Comparison of ENCODE assay signal across 7 cellular contexts in the genomic region with DNA sequence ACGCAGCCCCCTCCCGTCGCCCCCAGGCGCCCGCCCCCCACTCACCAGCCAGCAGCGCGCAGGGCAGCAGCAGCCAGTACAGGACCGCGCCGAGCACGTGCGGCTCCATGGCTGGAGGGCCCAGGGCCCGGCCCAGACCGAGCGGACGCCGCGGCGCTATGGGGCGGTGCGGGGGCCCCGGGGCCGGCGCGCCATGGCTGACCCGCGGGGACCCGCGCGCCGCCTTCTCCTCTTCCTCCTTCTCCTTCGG. TPM values are rescaled to one million over a fixed set of nuclear protein-coding genes. Genes with fewer than 3 reads are reported as not detected.
DNase-seq lines count a peak whose midpoint lies in the region; ATAC-seq, FAIRE-seq and TF ChIP-seq lines count a peak whose summit lies in the region.

No MANE protein-coding gene starts in this region.

- peaks cover 5% of the 10 kb centered on the region for H3K9me1 ChIP-seq in K562 (ENCODE audit: control insufficient read depth, insufficient read depth, low read length)

- in situ Hi-C loops in K562 (cut with MboI) (no loop called here), HepG2 (cut with HindIII; ENCODE audit: extremely low pct_ligation_motif_present, low pct_unique_long_range_greater_than_20kb) (no loop called here)

- H3K4me1 ChIP-seq in K562 (replicated peaks in 1 of 2; ENCODE audit: control insufficient read depth in 2 of 2, insufficient read depth in 2 of 2, low read length in 2 of 2) (peaks cover 33 to 70% of the 10 kb centered on the region in 2 experiments), HepG2 (ENCODE audit: insufficient read depth, low read length) (peaks cover 76% of the 10 kb centered on the region), tibial artery (peaks cover 3 to 50% (median 39%) of the 10 kb centered on the region in 4 donors)

- TF ChIP-seq RAD21 in K562 (CRISPR knock-in tag; conservative IDR thresholded peaks at IDR 0.05 in 1 of 2, IDR thresholded peaks at IDR 0.05 in 1 of 2) = no peak
- TF ChIP-seq RAD21 in HepG2 (CRISPR knock-in tag; IDR thresholded peaks at IDR 0.05) = no peak; the same call in 1 of the 2 replicates

- ATAC-seq in HG03354 (IDR thresholded peaks at IDR 0.05; ENCODE audit: poor library complexity, severe bottlenecking, unreplicated experiment) (peak; percentile 29), K562 (peak; percentile 16), HepG2 (peak; percentile 39), GM19397 (IDR thresholded peaks at IDR 0.05; ENCODE audit: unreplicated experiment) (no peak)

- FAIRE-seq in K562 (lab: Jason Lieb, UNC) = no peak
- no peak for FAIRE-seq in HepG2 (lab: Jason Lieb, UNC)

- peaks cover 26% of the 10 kb centered on the region; the same call in 1 of the 2 replicates for H4K20me1 ChIP-seq in K562 (replicated peaks; ENCODE audit: control insufficient read depth, insufficient read depth, low read length)
- H4K20me1 ChIP-seq in HepG2 (ENCODE audit: insufficient read depth, low read length) = peaks cover 28% of the 10 kb centered on the region

- BruUV-seq in K562 (replicated peaks; lab: Mats Ljungman, UMichigan) (no TSS peak), HepG2 (replicated peaks; lab: Mats Ljungman, UMichigan) (no TSS peak)

- H3K27ac ChIP-seq in K562 (ENCODE audit: extremely low read depth, low read depth, low read length) = peak overlapping the region; percentile 93
- peak overlapping the region; percentile 70 for H3K27ac ChIP-seq in HepG2 (ENCODE audit: extremely low read length, insufficient read depth, low read length)
- peak overlapping the region; percentile 87 to 90 for H3K27ac ChIP-seq in tibial artery

- no peak overlapping the region for H2AFZ ChIP-seq in K562 (ENCODE audit: low read depth, low read length)
- no peak overlapping the region for H2AFZ ChIP-seq in HepG2 (ENCODE audit: low read length)

- intact Hi-C loops in K562 (cut with micrococcal nuclease) (loop anchor here (2.0 kb wide), 2 partner anchors 14 to 48 kb away; no protein-coding TSS in a partner anchor), HepG2 (cut with micrococcal nuclease; ENCODE audit: unreplicated experiment) (loop anchor here (1.0 to 2.0 kb wide), 2 partner anchors 13 to 14 kb away; no protein-coding TSS in a partner anchor), tibial artery (cut with DNase I; ENCODE audit: low total_unique reads) (loop anchor here (2.0 to 10.0 kb wide), 2 partner anchors 48 to 340 kb away; no protein-coding TSS in a partner anchor)

- no peak for DNase-seq in K562 (ENCODE audit: extremely low read depth in 1 of 4, low spot score in 3 of 4)
- DNase-seq in HepG2 (ENCODE audit: low spot score) = no peak
- no peak for DNase-seq in tibial artery
- no peak for DNase-seq in NCI-H1105 (lab: John Stamatoyannopoulos, UW)
- no peak for DNase-seq in stimulated activated CD4-positive, alpha-beta T cell treated with anti-CD3 and anti-CD28 coated beads, Interleukin-4, amount 100 ng/mL, for 4 hours

- 1% methylated on average over 13 of the region's 32 CpGs for WGBS in K562 (ENCODE audit: insufficient coverage, low coverage, missing lambda C conversion rate)
- no CpG with 5 or more reads among the region's 32 CpGs for WGBS in HepG2 (ENCODE audit: low lambda C conversion rate)

- no peaks in the 10 kb centered on the region for H3K27me3 ChIP-seq in K562 (ENCODE audit: control insufficient read depth in 2 of 2, insufficient read depth in 2 of 2, low read length in 2 of 2)
- no peaks in the 10 kb centered on the region; a peak in 1 of 5 replicates for H3K27me3 ChIP-seq in HepG2 (ENCODE audit: control insufficient read depth in 1 of 2, insufficient read depth in 2 of 2, low read length in 2 of 2)
- no peaks in the 10 kb centered on the region for H3K27me3 ChIP-seq in tibial artery

- CTCF ChIA-PET in K562 (lab: Yijun Ruan, JAX; ENCODE audit: low intra/inter-chr PET ratio) (interaction anchor here (0.6 to 3.3 kb wide), 6 partner anchors 29 to 223 kb away, joined by 3 to 51 read pairs (median 6); no protein-coding TSS in a partner anchor), HepG2 (lab: Yijun Ruan, JAX; ENCODE audit: low intra/inter-chr PET ratio, low total read pairs) (interaction anchor here (0.7 to 2.9 kb wide), 7 partner anchors 21 to 47 kb away, joined by 3 to 10 read pairs (median 5); a partner anchor contains a TSS)

- TF ChIP-seq POLR2A in K562 (conservative IDR thresholded peaks at IDR 0.05) = no peak
- TF ChIP-seq POLR2A in HepG2 (IDR thresholded peaks at IDR 0.05; ENCODE audit: insufficient read depth in 1 of 2, low read depth in 2 of 2, low read length in 2 of 2) = no peak

- TF ChIP-seq EP300 in K562 (IDR thresholded peaks at IDR 0.05; ENCODE audit: low read length) (no peak), HepG2 (IDR thresholded peaks at IDR 0.05; ENCODE audit: low read depth in 2 of 2, low read length in 2 of 2) (no peak), HepG2 (CRISPR knock-in tag; IDR thresholded peaks at IDR 0.05; ENCODE audit: borderline replicate concordance) (no peak)

- H3K4me3 ChIP-seq in K562 = peak overlapping the region; percentile 70
- H3K4me3 ChIP-seq in HepG2 (replicated peaks in 1 of 3; ENCODE audit: insufficient read depth in 1 of 3, low read depth in 2 of 3, low read length in 3 of 3) = peak overlapping the region; percentile 73 to 87 (median 85)
- peak overlapping the region; percentile 76 to 96 for H3K4me3 ChIP-seq in tibial artery

- H3K4me2 ChIP-seq in K562 (ENCODE audit: insufficient read depth, low read length) (peak overlapping the region; percentile 78; the same call in 1 of the 2 replicates), HepG2 (ENCODE audit: low read depth, low read length) (peak overlapping the region; percentile 97)

- H3K9me3 ChIP-seq in K562 (replicated peaks; ENCODE audit: control insufficient read depth, insufficient read depth, low read depth, low read length) = no peaks in the 10 kb centered on the region
- no peaks in the 10 kb centered on the region for H3K9me3 ChIP-seq in HepG2 (ENCODE audit: low read length)
- H3K9me3 ChIP-seq in tibial artery = no peaks in the 10 kb centered on the region

- POLR2A ChIA-PET in K562 (lab: Yijun Ruan, JAX) = interaction anchor here (0.6 to 7.0 kb wide), 19 partner anchors 8 to 723 kb away, joined by 3 to 124 read pairs (median 4); a partner anchor contains a TSS
- POLR2A ChIA-PET in HepG2 (lab: Yijun Ruan, JAX) = interaction anchor here (0.6 to 5.4 kb wide), 16 partner anchors 9 to 415 kb away, joined by 3 to 36 read pairs (median 4); a partner anchor contains a TSS

- peaks cover 59% of the 10 kb centered on the region for H3K79me2 ChIP-seq in K562 (ENCODE audit: control insufficient read depth, insufficient read depth, low read length)
- H3K79me2 ChIP-seq in HepG2 (ENCODE audit: insufficient read depth, low read length) = peaks cover 46% of the 10 kb centered on the region

- H3K36me3 ChIP-seq in K562 (ENCODE audit: control insufficient read depth, insufficient read depth, low read length) (peaks cover 19% of the 10 kb centered on the region), HepG2 (replicated peaks in 1 of 2; ENCODE audit: control insufficient read depth in 1 of 2, insufficient read depth in 2 of 2, low read length in 2 of 2) (0 out of 5 replicates have a peak, but pooled peaks cover 0 to under 1% of the 10 kb centered on the region in 2 experiments), tibial artery (no peaks in the 10 kb centered on the region)

- TF ChIP-seq CTCF in K562 (IDR thresholded peaks at IDR 0.05 in 2 of 3, conservative IDR thresholded peaks at IDR 0.05 in 1 of 3; ENCODE audit: insufficient read depth in 2 of 3, low read depth in 1 of 3, low read length in 3 of 3) = peak in 1 of 3 experiments; percentile 2; a peak in 1 of 6 replicates
- no peak for TF ChIP-seq CTCF in HepG2 (CRISPR knock-in tag; IDR thresholded peaks at IDR 0.05)
- TF ChIP-seq CTCF in tibial artery (IDR thresholded peaks at IDR 0.05) = no peak

- H3K9ac ChIP-seq in K562 (ENCODE audit: insufficient read depth in 1 of 2, low read depth in 2 of 2, low read length in 2 of 2) (peak overlapping the region; percentile 90 to 99; a peak in 3 of 4 replicates), HepG2 (ENCODE audit: insufficient read depth, low read depth, low read length) (peak overlapping the region; percentile 82)

RNA-seq across cellular contexts. Expression of a gene that starts 0.2 kb away (rescaled TPM):
- total RNA-seq in K562 (2011; cell fraction: chromatin; rRNA removed; ENCODE audit: low replicate concordance) = 759 and 2,233 TPM in 2 replicates
- 1,565 and 1,591 TPM in 2 replicates for total RNA-seq in K562 (2011; cell fraction: nucleolus; rRNA removed)
- 1,027 and 1,219 TPM in 2 replicates for total RNA-seq in K562 (2011; cell fraction: nucleoplasm; rRNA removed)
- total RNA-seq in K562 (2014; rRNA removed) (213 and 305 TPM in 2 replicates), K562 (2014; rRNA removed; fragmentation: Illumina TruSeq; extraction: Trizol) (44.5 and 45.2 TPM in 2 replicates), K562 (2015; rRNA removed; fragmentation: Illumina TruSeq; extraction: Trizol) (97.9 and 113 TPM in 2 replicates), K562 (2021) (354 and 432 TPM in 2 replicates), HepG2 (2016; rRNA removed; fragmentation: Illumina TruSeq; extraction: Trizol) (32.5 and 85.0 TPM in 2 replicates)
- polyA plus RNA-seq in K562 (2011; rRNA removed) (131 and 170 TPM in 2 replicates), K562 (2014; fragmentation: Illumina TruSeq; extraction: Trizol) (146 and 201 TPM in 2 replicates), K562 (2014; fragmentation: Nextera tagmentation; extraction: Ambion mirVana) (1 to 10 TPM; 3.6 to 9.6 TPM), K562 (2014; rRNA removed) (319 and 383 TPM in 2 replicates), HepG2 (2011; rRNA removed) (67.9 and 93.5 TPM in 2 replicates)
- 143 and 281 TPM in 2 replicates for polyA plus RNA-seq in K562 (2011; cell fraction: cytosol; rRNA removed)
- 1,334 and 2,777 TPM in 2 replicates for polyA plus RNA-seq in K562 (2011; cell fraction: nucleus; rRNA removed)
- polyA plus RNA-seq in K562 (2012) = 266 and 440 TPM in 2 replicates
- polyA minus RNA-seq in K562 (2011; rRNA and poly(A)+ RNA removed) = 56.6 and 97.2 TPM in 2 replicates
- 155 and 200 TPM in 2 replicates for polyA minus RNA-seq in K562 (2011; cell fraction: cytosol; rRNA and poly(A)+ RNA removed)
- polyA minus RNA-seq in K562 (2011; cell fraction: nucleus; rRNA and poly(A)+ RNA removed) = 321 and 450 TPM in 2 replicates
- 42.1 and 42.4 TPM in 2 replicates for total RNA-seq in HepG2 (2016; cell fraction: cytosol; rRNA removed; fragmentation: Illumina TruSeq; extraction: Trizol; ENCODE audit: low read depth)
- total RNA-seq in HepG2 (2016; cell fraction: insoluble cytoplasmic fraction; rRNA removed; fragmentation: Illumina TruSeq; extraction: Trizol) = 27.7 and 89.8 TPM in 2 replicates
- 37.0 TPM in 2 replicates for total RNA-seq in HepG2 (2016; cell fraction: membrane; rRNA removed; fragmentation: Illumina TruSeq; extraction: Trizol)
- total RNA-seq in HepG2 (2016; cell fraction: nucleus; rRNA removed; fragmentation: Illumina TruSeq; extraction: Trizol) = 117 and 146 TPM in 2 replicates
- 42.8 and 69.2 TPM in 2 replicates for polyA plus RNA-seq in HepG2 (2011; cell fraction: cytosol; rRNA removed)
- polyA plus RNA-seq in HepG2 (2011; cell fraction: nucleus; rRNA removed) = 643 and 860 TPM in 2 replicates
- 52.4 and 78.3 TPM in 2 replicates for polyA plus RNA-seq in HepG2 (2012)
- polyA plus RNA-seq in HepG2 (2016; cell fraction: cytosol; fragmentation: Illumina TruSeq; extraction: Trizol; ENCODE audit: low read depth) = 12.7 and 13.6 TPM in 2 replicates
- polyA plus RNA-seq in HepG2 (2016; cell fraction: insoluble cytoplasmic fraction; fragmentation: Illumina TruSeq; extraction: Trizol; ENCODE audit: low read depth) = 33.4 and 36.7 TPM in 2 replicates
- 20.6 and 22.7 TPM in 2 replicates for polyA plus RNA-seq in HepG2 (2016; cell fraction: membrane; fragmentation: Illumina TruSeq; extraction: Trizol; ENCODE audit: low read depth)
- 296 and 336 TPM in 2 replicates for polyA plus RNA-seq in HepG2 (2016; cell fraction: nucleus; fragmentation: Illumina TruSeq; extraction: Trizol; ENCODE audit: insufficient read depth, low read depth)
- 101 and 184 TPM in 2 replicates for polyA minus RNA-seq in HepG2 (2011; rRNA and poly(A)+ RNA removed; ENCODE audit: low replicate concordance)
- polyA minus RNA-seq in HepG2 (2011; cell fraction: cytosol; rRNA and poly(A)+ RNA removed) = 44.8 and 52.9 TPM in 2 replicates
- 89.5 and 109 TPM in 2 replicates for polyA minus RNA-seq in HepG2 (2011; cell fraction: nucleus; rRNA and poly(A)+ RNA removed)

RNA-seq across cellular contexts. Expression of a gene that starts 18.8 kb away (rescaled TPM):
- total RNA-seq in K562 (2011; cell fraction: chromatin; rRNA removed; ENCODE audit: low replicate concordance) = 14.1 and 55.6 TPM in 2 replicates
- 67.5 and 87.8 TPM in 2 replicates for total RNA-seq in K562 (2011; cell fraction: nucleolus; rRNA removed)
- total RNA-seq in K562 (2011; cell fraction: nucleoplasm; rRNA removed) = 29.4 and 38.8 TPM in 2 replicates
- total RNA-seq in K562 (2014; rRNA removed) = 114 and 119 TPM in 2 replicates
- 3.4 and 4.4 TPM in 2 replicates for total RNA-seq in K562 (2014; rRNA removed; fragmentation: Illumina TruSeq; extraction: Trizol)
- total RNA-seq in K562 (2015; rRNA removed; fragmentation: Illumina TruSeq; extraction: Trizol) = 14.4 and 17.9 TPM in 2 replicates
- 173 and 178 TPM in 2 replicates for total RNA-seq in K562 (2021)
- polyA plus RNA-seq in K562 (2011; rRNA removed) = 14.2 and 29.4 TPM in 2 replicates
- 48.5 and 101 TPM in 2 replicates for polyA plus RNA-seq in K562 (2011; cell fraction: cytosol; rRNA removed)
- polyA plus RNA-seq in K562 (2011; cell fraction: nucleus; rRNA removed) = 38.4 and 58.3 TPM in 2 replicates
- polyA plus RNA-seq in K562 (2012) = 68.4 and 200 TPM in 2 replicates
- polyA plus RNA-seq in K562 (2014; fragmentation: Illumina TruSeq; extraction: Trizol) = 9.3 and 47.1 TPM in 2 replicates
- 1 to 10 TPM in 1 of 2 experiments, under 1 TPM in 1; 0.92 to 1.6 TPM for polyA plus RNA-seq in K562 (2014; fragmentation: Nextera tagmentation; extraction: Ambion mirVana)
- 53.6 and 65.8 TPM in 2 replicates for polyA plus RNA-seq in K562 (2014; rRNA removed)
- polyA minus RNA-seq in K562 (2011; rRNA and poly(A)+ RNA removed) = 9.8 and 10.4 TPM in 2 replicates
- polyA minus RNA-seq in K562 (2011; cell fraction: cytosol; rRNA and poly(A)+ RNA removed) = 102 and 178 TPM in 2 replicates
- polyA minus RNA-seq in K562 (2011; cell fraction: nucleus; rRNA and poly(A)+ RNA removed) = 25.2 and 25.9 TPM in 2 replicates
- total RNA-seq in HepG2 (2016; rRNA removed; fragmentation: Illumina TruSeq; extraction: Trizol) = 16.5 and 23.1 TPM in 2 replicates
- total RNA-seq in HepG2 (2016; cell fraction: cytosol; rRNA removed; fragmentation: Illumina TruSeq; extraction: Trizol; ENCODE audit: low read depth) = 14.3 and 18.2 TPM in 2 replicates
- 15.0 and 21.7 TPM in 2 replicates for total RNA-seq in HepG2 (2016; cell fraction: insoluble cytoplasmic fraction; rRNA removed; fragmentation: Illumina TruSeq; extraction: Trizol)
- total RNA-seq in HepG2 (2016; cell fraction: membrane; rRNA removed; fragmentation: Illumina TruSeq; extraction: Trizol) = 30.9 and 31.0 TPM in 2 replicates
- total RNA-seq in HepG2 (2016; cell fraction: nucleus; rRNA removed; fragmentation: Illumina TruSeq; extraction: Trizol) = 12.6 and 18.8 TPM in 2 replicates
- polyA plus RNA-seq in HepG2 (2011; rRNA removed) = 17.9 and 23.8 TPM in 2 replicates
- polyA plus RNA-seq in HepG2 (2011; cell fraction: cytosol; rRNA removed) = 15.0 and 37.3 TPM in 2 replicates
- 29.6 and 46.8 TPM in 2 replicates for polyA plus RNA-seq in HepG2 (2011; cell fraction: nucleus; rRNA removed)
- 13.5 and 17.6 TPM in 2 replicates for polyA plus RNA-seq in HepG2 (2012)
- 18.5 and 24.2 TPM in 2 replicates for polyA plus RNA-seq in HepG2 (2016; cell fraction: cytosol; fragmentation: Illumina TruSeq; extraction: Trizol; ENCODE audit: low read depth)
- 22.4 and 29.0 TPM in 2 replicates for polyA plus RNA-seq in HepG2 (2016; cell fraction: insoluble cytoplasmic fraction; fragmentation: Illumina TruSeq; extraction: Trizol; ENCODE audit: low read depth)
- polyA plus RNA-seq in HepG2 (2016; cell fraction: membrane; fragmentation: Illumina TruSeq; extraction: Trizol; ENCODE audit: low read depth) = 25.4 and 37.1 TPM in 2 replicates
- polyA plus RNA-seq in HepG2 (2016; cell fraction: nucleus; fragmentation: Illumina TruSeq; extraction: Trizol; ENCODE audit: insufficient read depth, low read depth) = 34.6 and 39.8 TPM in 2 replicates
- 25.0 and 71.0 TPM in 2 replicates for polyA minus RNA-seq in HepG2 (2011; rRNA and poly(A)+ RNA removed; ENCODE audit: low replicate concordance)
- 28.6 and 52.8 TPM in 2 replicates for polyA minus RNA-seq in HepG2 (2011; cell fraction: cytosol; rRNA and poly(A)+ RNA removed)
- polyA minus RNA-seq in HepG2 (2011; cell fraction: nucleus; rRNA and poly(A)+ RNA removed) = 6.7 and 8.8 TPM in 2 replicates

RNA-seq across cellular contexts. Expression of a gene that starts 26.9 kb away (rescaled TPM):
- total RNA-seq in K562 (2011; cell fraction: chromatin; rRNA removed; ENCODE audit: low replicate concordance) = 35.4 and 135 TPM in 2 replicates
- total RNA-seq in K562 (2011; cell fraction: nucleolus; rRNA removed) = 138 and 183 TPM in 2 replicates
- 82.7 and 89.3 TPM in 2 replicates for total RNA-seq in K562 (2011; cell fraction: nucleoplasm; rRNA removed)
- total RNA-seq in K562 (2014; rRNA removed) (409 and 555 TPM in 2 replicates), K562 (2014; rRNA removed; fragmentation: Illumina TruSeq; extraction: Trizol) (86.2 and 129 TPM in 2 replicates), K562 (2015; rRNA removed; fragmentation: Illumina TruSeq; extraction: Trizol) (213 and 224 TPM in 2 replicates), K562 (2021) (340 and 359 TPM in 2 replicates), HepG2 (2016; rRNA removed; fragmentation: Illumina TruSeq; extraction: Trizol) (242 and 274 TPM in 2 replicates)
- polyA plus RNA-seq in K562 (2011; rRNA removed) (146 and 234 TPM in 2 replicates), K562 (2014; fragmentation: Illumina TruSeq; extraction: Trizol) (94.4 and 200 TPM in 2 replicates), K562 (2014; fragmentation: Nextera tagmentation; extraction: Ambion mirVana) (100 to 1,000 TPM in 1 of 2 experiments, 10 to 100 TPM in 1; 41.7 to 116 TPM), K562 (2014; rRNA removed) (354 and 422 TPM in 2 replicates), HepG2 (2011; rRNA removed) (155 and 210 TPM in 2 replicates)
- 130 and 287 TPM in 2 replicates for polyA plus RNA-seq in K562 (2011; cell fraction: cytosol; rRNA removed)
- polyA plus RNA-seq in K562 (2011; cell fraction: nucleus; rRNA removed) = 161 and 192 TPM in 2 replicates
- polyA plus RNA-seq in K562 (2012) = 290 and 337 TPM in 2 replicates
- 17.6 and 29.0 TPM in 2 replicates for polyA minus RNA-seq in K562 (2011; rRNA and poly(A)+ RNA removed)
- polyA minus RNA-seq in K562 (2011; cell fraction: cytosol; rRNA and poly(A)+ RNA removed) = 127 and 142 TPM in 2 replicates
- polyA minus RNA-seq in K562 (2011; cell fraction: nucleus; rRNA and poly(A)+ RNA removed) = 49.9 and 62.3 TPM in 2 replicates
- 163 and 167 TPM in 2 replicates for total RNA-seq in HepG2 (2016; cell fraction: cytosol; rRNA removed; fragmentation: Illumina TruSeq; extraction: Trizol; ENCODE audit: low read depth)
- 238 and 275 TPM in 2 replicates for total RNA-seq in HepG2 (2016; cell fraction: insoluble cytoplasmic fraction; rRNA removed; fragmentation: Illumina TruSeq; extraction: Trizol)
- total RNA-seq in HepG2 (2016; cell fraction: membrane; rRNA removed; fragmentation: Illumina TruSeq; extraction: Trizol) = 188 and 208 TPM in 2 replicates
- total RNA-seq in HepG2 (2016; cell fraction: nucleus; rRNA removed; fragmentation: Illumina TruSeq; extraction: Trizol) = 99.7 and 110 TPM in 2 replicates
- 94.2 and 153 TPM in 2 replicates for polyA plus RNA-seq in HepG2 (2011; cell fraction: cytosol; rRNA removed)
- polyA plus RNA-seq in HepG2 (2011; cell fraction: nucleus; rRNA removed) = 101 and 126 TPM in 2 replicates
- 136 and 175 TPM in 2 replicates for polyA plus RNA-seq in HepG2 (2012)
- 172 and 184 TPM in 2 replicates for polyA plus RNA-seq in HepG2 (2016; cell fraction: cytosol; fragmentation: Illumina TruSeq; extraction: Trizol; ENCODE audit: low read depth)
- polyA plus RNA-seq in HepG2 (2016; cell fraction: insoluble cytoplasmic fraction; fragmentation: Illumina TruSeq; extraction: Trizol; ENCODE audit: low read depth) = 339 and 349 TPM in 2 replicates
- 196 and 203 TPM in 2 replicates for polyA plus RNA-seq in HepG2 (2016; cell fraction: membrane; fragmentation: Illumina TruSeq; extraction: Trizol; ENCODE audit: low read depth)
- 192 and 201 TPM in 2 replicates for polyA plus RNA-seq in HepG2 (2016; cell fraction: nucleus; fragmentation: Illumina TruSeq; extraction: Trizol; ENCODE audit: insufficient read depth, low read depth)
- 83.2 and 86.7 TPM in 2 replicates for polyA minus RNA-seq in HepG2 (2011; rRNA and poly(A)+ RNA removed; ENCODE audit: low replicate concordance)
- 75.3 and 84.8 TPM in 2 replicates for polyA minus RNA-seq in HepG2 (2011; cell fraction: cytosol; rRNA and poly(A)+ RNA removed)
- polyA minus RNA-seq in HepG2 (2011; cell fraction: nucleus; rRNA and poly(A)+ RNA removed) = 35.7 and 49.8 TPM in 2 replicates
